34 cellular contexts compared by ENCODE assay signal in the genomic region with DNA sequence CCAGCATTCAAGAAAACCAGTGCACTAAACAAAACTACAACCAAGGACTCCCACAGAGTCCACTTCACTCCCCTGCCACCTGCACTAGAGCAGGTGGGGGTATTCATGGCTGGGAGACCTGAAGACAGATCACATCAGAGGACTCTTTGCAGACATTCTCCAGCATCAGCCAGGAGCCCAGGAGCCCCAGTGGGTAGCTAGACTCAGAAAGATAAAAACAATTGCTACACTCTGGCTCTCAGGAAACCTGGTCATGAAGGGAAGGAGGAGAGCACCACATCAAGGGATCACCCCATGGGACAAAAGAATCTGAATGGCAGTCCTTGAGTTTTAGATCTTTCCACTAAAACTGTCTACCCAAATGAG.
"Had no signal": no experiment of that assay in that cellular context is flagged by ENCODE, and none has a peak within 500 bp of the region (broad histone marks: within the 10 kb centered on the region; RNA-seq: fewer than 3 reads in every experiment).

No MANE protein-coding gene starts in this region.

- H3K27ac Mint-ChIP-seq: activated B cell treated with CpG ODN at 0.5 μM for 24 hours; activated CD4-positive, alpha-beta memory T cell treated with anti-CD3 and anti-CD28 coated beads for 36 hours; activated CD4-positive, alpha-beta T cell treated with anti-CD3 and anti-CD28 coated beads, Interleukin-2, amount 10 ng/mL, durations not matched to agents 24 days and 14 days; activated CD8-positive, alpha-beta T cell treated with anti-CD3 and anti-CD28 coated beads for 36 hours; activated naive CD4-positive, alpha-beta T cell treated with anti-CD3 and anti-CD28 coated beads for 36 hours; activated naive CD4-positive, alpha-beta T cell treated with anti-CD3 and anti-CD28 coated beads, Interleukin-2, amount 50 U/mL, for 72 hours; activated naive CD8-positive, alpha-beta T cell treated with anti-CD3 and anti-CD28 coated beads for 36 hours; activated T-cell treated with anti-CD3 and anti-CD28 coated beads, Interleukin-2, amount 50 U/mL, for 72 hours; activated T-helper 1 cell treated with anti-CD3 and anti-CD28 coated beads, Interleukin-12 subunit alpha, Interleukin-12 subunit beta, Interleukin-2, Interleukin-4 antibody, amounts not matched to agents 30 ng/mL and 10 ng/mL and 1 ng/mL, durations not matched to agents 14 hours and 24 hours and 36 hours; activated T-helper 17 cell treated with anti-CD3 and anti-CD28 coated beads, Interleukin-2, amount 50 U/mL, for 72 hours; T-helper 1 cell treated with Interleukin-12 subunit alpha and Interleukin-12 subunit beta and Interleukin-4 antibody, amounts not matched to agents 30 μg/mL and 1 μg/mL, for 36 hours; T-helper 2 cell treated with Interferon-gamma antibody and Interleukin-4, amounts not matched to agents 5 μg/mL and 100 μg/mL, for 36 hours had no signal

- H3K36me3 ChIP-seq: adrenal gland, brain microvascular endothelial cell, breast epithelium had no signal

- DNase-seq: activated B cell treated with CpG ODN at 0.5 μM for 24 hours; activated CD4-positive, alpha-beta memory T cell treated with anti-CD3 and anti-CD28 coated beads for 36 hours; activated CD4-positive, alpha-beta T cell treated with anti-CD3 and anti-CD28 coated beads for 4 hours; activated CD4-positive, alpha-beta T cell treated with anti-CD3 and anti-CD28 coated beads, Interleukin-2, amount 10 ng/mL, durations not matched to agents 24 days and 14 days; activated CD4-positive, alpha-beta T cell treated with anti-CD3 and anti-CD28 coated beads, Interleukin-2, amount 50 U/mL, for 1 hour; activated CD4-positive, alpha-beta T cell treated with anti-CD3 and anti-CD28 coated beads, Interleukin-2, amount 50 U/mL, for 4 hours; activated CD4-positive, CD25-positive, alpha-beta regulatory T cell treated with anti-CD3 and anti-CD28 coated beads, Interleukin-2, amount 50 U/mL, for 72 hours; activated CD8-positive, alpha-beta memory T cell treated with anti-CD3 and anti-CD28 coated beads, Interleukin-2, amount 50 U/mL, for 4 hours; activated CD8-positive, alpha-beta T cell treated with anti-CD3 and anti-CD28 coated beads for 36 hours; activated effector memory CD4-positive, alpha-beta T cell treated with anti-CD3 and anti-CD28 coated beads, Interleukin-2, amount 50 U/mL, for 16 hours; activated gamma-delta T cell treated with Interleukin-2 at 50 U/mL for 16 hours; activated naive CD4-positive, alpha-beta T cell; activated naive CD4-positive, alpha-beta T cell treated with anti-CD3 and anti-CD28 coated beads for 36 hours; activated naive CD4-positive, alpha-beta T cell treated with anti-CD3 and anti-CD28 coated beads, Interleukin-2, amount 50 U/mL, for 16 hours; activated naive CD8-positive, alpha-beta T cell treated with anti-CD3 and anti-CD28 coated beads for 36 hours; activated T-cell treated with anti-CD3 and anti-CD28 coated beads for 4 hours; activated T-cell treated with anti-CD3 and anti-CD28 coated beads, Interleukin-2, amount 50 U/mL, for 1 hour; activated T-cell treated with anti-CD3 and anti-CD28 coated beads, Interleukin-2, amount 50 U/mL, for 4 hours; activated T-cell treated with anti-CD3 and anti-CD28 coated beads, Interleukin-2, amount 50 U/mL, for 72 hours; adrenal gland; amniotic stem cell; aorta; body of pancreas; brain microvascular endothelial cell; central memory CD4-positive, alpha-beta T cell; T-helper 2 cell; T-helper 9 cell had no signal

- H3K27me3 Mint-ChIP-seq: activated CD4-positive, alpha-beta memory T cell treated with anti-CD3 and anti-CD28 coated beads for 36 hours; activated CD4-positive, alpha-beta T cell treated with anti-CD3 and anti-CD28 coated beads, Interleukin-2, amount 10 ng/mL, durations not matched to agents 24 days and 14 days; activated CD8-positive, alpha-beta T cell treated with anti-CD3 and anti-CD28 coated beads for 36 hours had no signal

- H3K27ac ChIP-seq: adrenal gland, body of pancreas, brain microvascular endothelial cell, breast epithelium, VCaP had no signal

- H3K27me3 ChIP-seq: adrenal gland, body of pancreas, brain microvascular endothelial cell, breast epithelium had no signal

- H3K9me3 Mint-ChIP-seq: activated CD4-positive, alpha-beta T cell treated with anti-CD3 and anti-CD28 coated beads, Interleukin-2, amount 10 ng/mL, durations not matched to agents 24 days and 14 days had no signal

- H3K36me3 Mint-ChIP-seq: activated CD4-positive, alpha-beta memory T cell treated with anti-CD3 and anti-CD28 coated beads for 36 hours; activated naive CD8-positive, alpha-beta T cell treated with anti-CD3 and anti-CD28 coated beads for 36 hours had no signal

- H3K4me3 ChIP-seq: adrenal gland, body of pancreas, breast epithelium had no signal

- H3K9me3 ChIP-seq: adrenal gland had no signal

- H3K4me1 Mint-ChIP-seq: activated B cell treated with CpG ODN at 0.5 μM for 24 hours; activated CD4-positive, alpha-beta T cell treated with anti-CD3 and anti-CD28 coated beads, Interleukin-2, amount 10 ng/mL, durations not matched to agents 24 days and 14 days; activated naive CD8-positive, alpha-beta T cell treated with anti-CD3 and anti-CD28 coated beads for 36 hours; activated T-helper 17 cell treated with anti-CD3 and anti-CD28 coated beads, Interleukin-2, amount 50 U/mL, for 72 hours had no signal

- ATAC-seq: activated CD8-positive, alpha-beta T cell treated with anti-CD3 and anti-CD28 coated beads for 36 hours; activated naive CD4-positive, alpha-beta T cell treated with anti-CD3 and anti-CD28 coated beads, Interleukin-2, amount 50 U/mL, for 72 hours; activated T-cell treated with anti-CD3 and anti-CD28 coated beads, Interleukin-2, amount 50 U/mL, for 4 hours; activated T-cell treated with anti-CD3 and anti-CD28 coated beads, Interleukin-2, amount 50 U/mL, for 72 hours; activated T-helper 17 cell treated with anti-CD3 and anti-CD28 coated beads, Interleukin-2, amount 50 U/mL, for 72 hours; body of pancreas had no signal

- H3K4me3 Mint-ChIP-seq: activated B cell treated with CpG ODN at 0.5 μM for 24 hours; activated CD4-positive, alpha-beta memory T cell treated with anti-CD3 and anti-CD28 coated beads for 36 hours; activated CD4-positive, alpha-beta T cell treated with anti-CD3 and anti-CD28 coated beads, Interleukin-2, amount 10 ng/mL, durations not matched to agents 24 days and 14 days; activated CD8-positive, alpha-beta T cell treated with anti-CD3 and anti-CD28 coated beads for 36 hours; activated naive CD4-positive, alpha-beta T cell treated with anti-CD3 and anti-CD28 coated beads for 36 hours; activated naive CD8-positive, alpha-beta T cell treated with anti-CD3 and anti-CD28 coated beads for 36 hours; activated T-cell treated with anti-CD3 and anti-CD28 coated beads, Interleukin-2, amount 50 U/mL, for 4 hours; activated T-cell treated with anti-CD3 and anti-CD28 coated beads, Interleukin-2, amount 50 U/mL, for 72 hours; activated T-helper 1 cell treated with anti-CD3 and anti-CD28 coated beads, Interleukin-12 subunit alpha, Interleukin-12 subunit beta, Interleukin-2, Interleukin-4 antibody, amounts not matched to agents 30 ng/mL and 10 ng/mL and 1 ng/mL, durations not matched to agents 14 hours and 24 hours and 36 hours; activated T-helper 17 cell treated with anti-CD3 and anti-CD28 coated beads, Interleukin-2, amount 50 U/mL, for 72 hours; T-helper 1 cell treated with Interleukin-12 subunit alpha and Interleukin-12 subunit beta and Interleukin-4 antibody, amounts not matched to agents 30 μg/mL and 1 μg/mL, for 36 hours; T-helper 2 cell treated with Interferon-gamma antibody and Interleukin-4, amounts not matched to agents 5 μg/mL and 100 μg/mL, for 36 hours had no signal

- H3K4me1 ChIP-seq: adrenal gland, body of pancreas, breast epithelium had no signal
